Comparison of ENCODE assay signal across 19 cellular contexts in the genomic region with DNA sequence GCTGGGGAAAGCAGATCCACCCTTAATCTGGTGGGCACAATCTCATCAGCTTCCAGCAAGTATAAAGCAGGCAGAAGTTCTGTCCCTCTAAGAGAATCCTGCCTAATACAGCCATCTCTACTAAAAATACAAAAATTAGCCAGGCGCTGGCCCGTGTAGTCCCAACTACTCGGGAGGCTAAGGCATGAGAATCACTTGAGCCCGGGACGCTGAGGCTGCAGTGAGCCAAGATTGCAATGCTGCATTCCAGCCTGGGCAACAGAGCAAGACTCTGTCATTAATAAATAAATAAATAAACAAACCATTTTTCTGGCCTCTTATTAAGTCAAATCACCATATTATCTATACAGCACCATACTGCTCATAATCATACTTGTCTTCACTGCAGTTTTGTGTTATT.
DNase-seq lines count a peak whose midpoint lies in the region; ATAC-seq, FAIRE-seq and TF ChIP-seq lines count a peak whose summit lies in the region.
"Had no signal": no experiment of that assay in that cellular context is flagged by ENCODE, and none has a peak within 500 bp of the region (broad histone marks: within the 10 kb centered on the region; RNA-seq: fewer than 3 reads in every experiment).

No MANE protein-coding gene starts in this region.

- no peak overlapping the region for H3K18ac ChIP-seq in trophoblast cell (ENCODE audit: low read length)

- no peak overlapping the region for H3K4me3 ChIP-seq in AG10803 (ENCODE audit: low read length)
- no peak overlapping the region for H3K4me3 ChIP-seq in HCT116 (replicated peaks in 1 of 2; ENCODE audit: low read depth in 1 of 2, low read length in 2 of 2)
- H3K4me3 ChIP-seq in astrocyte (ENCODE audit: insufficient read depth, low read depth, low read length): no peak overlapping the region
- no peak overlapping the region for H3K4me3 ChIP-seq in trophoblast cell (ENCODE audit: low read depth, low read length)
- no peak overlapping the region for H3K4me3 ChIP-seq in MM.1S (ENCODE audit: low read length)
- no peak overlapping the region for H3K4me3 ChIP-seq in GM23338

- H2AFZ ChIP-seq in HCT116 (ENCODE audit: low read depth, low read length, poor library complexity, severe bottlenecking) (no peak overlapping the region), astrocyte (ENCODE audit: low read depth, low read length) (no peak overlapping the region), trophoblast cell (ENCODE audit: insufficient read depth, low read length, poor library complexity) (no peak overlapping the region), MM.1S (ENCODE audit: low read length) (no peak overlapping the region), GM23338 (no peak overlapping the region)

- no CpG with 5 or more reads among the region's 5 CpGs for WGBS in trophoblast cell (ENCODE audit: extremely low coverage, insufficient coverage, insufficient read length)

- no TSS peak for BruUV-seq in HCT116 (replicated peaks; lab: Mats Ljungman, UMichigan)

- H3K36me3 ChIP-seq in HCT116 (ENCODE audit: control insufficient read depth in 1 of 2, insufficient read depth in 2 of 2, low read length in 2 of 2) (no peaks in the 10 kb centered on the region), astrocyte (ENCODE audit: insufficient read depth, low read length) (no peaks in the 10 kb centered on the region), trophoblast cell (ENCODE audit: control insufficient read depth in 1 of 2, insufficient read depth in 2 of 2, low read length in 2 of 2) (no peaks in the 10 kb centered on the region), MM.1S (replicated peaks; ENCODE audit: insufficient read depth, low read length) (no peaks in the 10 kb centered on the region), GM23338 (ENCODE audit: insufficient read depth) (no peaks in the 10 kb centered on the region)

- no peaks in the 10 kb centered on the region for H3K9me2 ChIP-seq in HCT116 (ENCODE audit: insufficient read depth)
- H3K9me2 ChIP-seq in MM.1S (replicated peaks; ENCODE audit: insufficient read depth, low read length): no peaks in the 10 kb centered on the region
- no peaks in the 10 kb centered on the region for H3K9me2 ChIP-seq in GM23338 (ENCODE audit: insufficient read depth)

- H3K27ac Mint-ChIP-seq in astrocyte (ENCODE audit: unreplicated experiment) (no peak overlapping the region), GM23338 (no peak overlapping the region)
- H3K27ac Mint-ChIP-seq: CD8-positive, alpha-beta T cell had no signal

- H3K27ac ChIP-seq in HCT116 (ENCODE audit: low read depth, low read length): no peak overlapping the region
- no peak overlapping the region for H3K27ac ChIP-seq in astrocyte (ENCODE audit: low read depth, low read length)
- H3K27ac ChIP-seq in trophoblast cell (ENCODE audit: low read depth, low read length): no peak overlapping the region
- H3K27ac ChIP-seq in MM.1S (ENCODE audit: low read length): no peak overlapping the region
- no peak overlapping the region for H3K27ac ChIP-seq in GM23338 (ENCODE audit: low read depth)
- H3K27ac ChIP-seq: HL-60 had no signal

- H3K79me2 ChIP-seq in HCT116 (ENCODE audit: insufficient read depth, low read length): peaks cover 100% of the 10 kb centered on the region
- H3K79me2 ChIP-seq in astrocyte (ENCODE audit: insufficient read depth, low read length): peaks cover 100% of the 10 kb centered on the region
- H3K79me2 ChIP-seq in trophoblast cell (ENCODE audit: control insufficient read depth, insufficient read depth, low read length, poor library complexity): peaks cover 1% of the 10 kb centered on the region
- H3K79me2 ChIP-seq in MM.1S (ENCODE audit: low read length): peaks cover 100% of the 10 kb centered on the region
- peaks cover 99% of the 10 kb centered on the region for H3K79me2 ChIP-seq in GM23338 (replicated peaks; ENCODE audit: insufficient read depth)

- no peak overlapping the region for H2BK12ac ChIP-seq in trophoblast cell (ENCODE audit: low read length)

- H2AK5ac ChIP-seq in trophoblast cell (ENCODE audit: low read length): no peak overlapping the region

- DNase-seq in AG10803 (ENCODE audit: low read depth): peak; percentile 43
- no peak for DNase-seq in HCT116 (ENCODE audit: low read depth, low spot score)
- DNase-seq in astrocyte (ENCODE audit: low read depth): no peak
- peak in 1 of 2 donors; percentile 47 for DNase-seq in trophoblast cell
- DNase-seq in MM.1S: no peak
- DNase-seq in GM23338 (ENCODE audit: low spot score): no peak
- DNase-seq in H54 (ENCODE audit: insufficient read length, low spot score): no peak
- DNase-seq in NCI-H82 (lab: John Stamatoyannopoulos, UW): no peak
- DNase-seq: ACHN; CD8-positive, alpha-beta T cell; DND-41; GOT3; NCI-H1105; NCI-H1930; NCI-H510A; SHP77 treated with DMSO at 0.1 percent for 48 hours had no signal

- H3K14ac ChIP-seq in trophoblast cell (ENCODE audit: low read length): no peak overlapping the region

- no peak for TF ChIP-seq RAD21 in HCT116 (IDR thresholded peaks at IDR 0.05; ENCODE audit: low read depth)

- POLR2A ChIA-PET in HCT116 (lab: Charles Lee): no interaction called here

- RAD21 ChIA-PET in HCT116 (lab: Charles Lee; ENCODE audit: low non-redundant PET in 1 of 2, low total read pairs in 2 of 2, uncharacterized antibody in 2 of 2, unreplicated experiment in 2 of 2): no interaction called here

- intact Hi-C loops in HCT116 (cut with micrococcal nuclease): no loop called here

- H4K8ac ChIP-seq in trophoblast cell (ENCODE audit: low read depth, low read length): no peak overlapping the region

- no peak overlapping the region for H4K12ac ChIP-seq in trophoblast cell (ENCODE audit: low read depth, low read length)

- no peaks in the 10 kb centered on the region for H3K9me3 ChIP-seq in HCT116 (ENCODE audit: control insufficient read depth in 1 of 2, insufficient read depth in 1 of 2, low read depth in 1 of 2, low read length in 2 of 2)
- H3K9me3 ChIP-seq in astrocyte (ENCODE audit: insufficient read depth, low read depth, low read length): no peaks in the 10 kb centered on the region
- H3K9me3 ChIP-seq in trophoblast cell (ENCODE audit: insufficient read depth, low read depth, low read length): no peaks in the 10 kb centered on the region
- no peaks in the 10 kb centered on the region for H3K9me3 ChIP-seq in MM.1S (replicated peaks; ENCODE audit: insufficient read depth, low read length)

- no peak overlapping the region for H4K91ac ChIP-seq in trophoblast cell (ENCODE audit: low read depth, low read length)

- H3K36me3 Mint-ChIP-seq in astrocyte (ENCODE audit: low read depth, unreplicated experiment) (no peaks in the 10 kb centered on the region), GM23338 (ENCODE audit: low read depth) (no peaks in the 10 kb centered on the region)

- no peaks in the 10 kb centered on the region for H3K27me3 Mint-ChIP-seq in astrocyte (ENCODE audit: low read depth, unreplicated experiment)
- no peaks in the 10 kb centered on the region for H3K27me3 Mint-ChIP-seq in GM23338 (ENCODE audit: insufficient read depth, low read depth, poor library complexity)

- H3K4ac ChIP-seq in trophoblast cell (ENCODE audit: low read depth, low read length): peak overlapping the region; percentile 41

- H3K9ac ChIP-seq in HCT116 (ENCODE audit: low read length): no peak overlapping the region
- H3K9ac ChIP-seq in astrocyte (ENCODE audit: low read length): no peak overlapping the region
- no peak overlapping the region for H3K9ac ChIP-seq in trophoblast cell (ENCODE audit: low read length)
- no peak overlapping the region for H3K9ac ChIP-seq in MM.1S (ENCODE audit: low read length)

- H3K79me1 ChIP-seq in trophoblast cell (ENCODE audit: low read length): no peaks in the 10 kb centered on the region

- H3K4me1 ChIP-seq in HCT116 (ENCODE audit: control insufficient read depth in 1 of 2, insufficient read depth in 2 of 2, low read length in 2 of 2) (peaks cover 34 to 59% of the 10 kb centered on the region in 2 experiments), astrocyte (ENCODE audit: insufficient read depth, low read length) (peaks cover 25% of the 10 kb centered on the region), trophoblast cell (ENCODE audit: control insufficient read depth in 1 of 2, insufficient read depth in 2 of 2, low read length in 2 of 2) (peaks cover 2 to 9% of the 10 kb centered on the region in 2 experiments), MM.1S (ENCODE audit: low read length) (peaks cover 5% of the 10 kb centered on the region; the same call in 1 of the 2 replicates), GM23338 (ENCODE audit: insufficient read depth) (peaks cover 24% of the 10 kb centered on the region)

- H2BK5ac ChIP-seq in trophoblast cell (ENCODE audit: low read depth, low read length, poor library complexity): no peak overlapping the region

- peak overlapping the region; percentile 48 for H3K4me2 ChIP-seq in HCT116 (ENCODE audit: low read length)
- H3K4me2 ChIP-seq in astrocyte (ENCODE audit: low read length): no peak overlapping the region
- no peak overlapping the region for H3K4me2 ChIP-seq in trophoblast cell (ENCODE audit: low read length)
- no peak overlapping the region for H3K4me2 ChIP-seq in MM.1S (ENCODE audit: low read depth, low read length)
- H3K4me2 ChIP-seq in GM23338: no peak overlapping the region

- TF ChIP-seq CTCF in AG10803 (conservative IDR thresholded peaks at IDR 0.05; ENCODE audit: low read length): no peak
- no peak for TF ChIP-seq CTCF in HCT116 (IDR thresholded peaks at IDR 0.05 in 2 of 3, conservative IDR thresholded peaks at IDR 0.05 in 1 of 3; ENCODE audit: borderline replicate concordance in 1 of 3, insufficient read depth in 1 of 3, low read depth in 2 of 3, low read length in 2 of 3)
- no peak for TF ChIP-seq CTCF in astrocyte (IDR thresholded peaks at IDR 0.05; ENCODE audit: insufficient read depth, low read depth, low read length)
- no peak for TF ChIP-seq CTCF in MM.1S (IDR thresholded peaks at IDR 0.05; ENCODE audit: low read length)
- TF ChIP-seq CTCF in GM23338 (conservative IDR thresholded peaks at IDR 0.05; ENCODE audit: low read depth in 2 of 2): no peak

- CTCF ChIA-PET in HCT116 (lab: Charles Lee): no interaction called here

- no peaks in the 10 kb centered on the region for H3K27me3 ChIP-seq in HCT116 (ENCODE audit: insufficient read depth, low read length)
- H3K27me3 ChIP-seq in astrocyte (ENCODE audit: insufficient read depth, low read length): no peaks in the 10 kb centered on the region
- no peaks in the 10 kb centered on the region for H3K27me3 ChIP-seq in trophoblast cell (ENCODE audit: insufficient read depth, low read length)
- H3K27me3 ChIP-seq in MM.1S (replicated peaks; ENCODE audit: insufficient read depth, low read length): no peaks in the 10 kb centered on the region
- H3K27me3 ChIP-seq in GM23338 (ENCODE audit: insufficient read depth): no peaks in the 10 kb centered on the region

- H2BK120ac ChIP-seq in trophoblast cell (ENCODE audit: insufficient read depth, low read length, poor library complexity): no peak overlapping the region

- TF ChIP-seq POLR2A in HCT116 (IDR thresholded peaks at IDR 0.05; ENCODE audit: borderline replicate concordance, extremely low read depth, insufficient read depth, insufficient read length) (no peak), H54 (IDR thresholded peaks at IDR 0.05; ENCODE audit: low read depth, low read length) (no peak)

- peaks cover 83% of the 10 kb centered on the region for H4K20me1 ChIP-seq in HCT116 (ENCODE audit: insufficient read depth)
- peaks cover 88% of the 10 kb centered on the region for H4K20me1 ChIP-seq in astrocyte (ENCODE audit: insufficient read depth, low read length)
- H4K20me1 ChIP-seq in MM.1S (ENCODE audit: insufficient read depth, low read length): peaks cover 52% of the 10 kb centered on the region
- H4K20me1 ChIP-seq in GM23338 (replicated peaks; ENCODE audit: insufficient read depth): 0 out of 2 replicates have a peak, but pooled peaks cover 2% of the 10 kb centered on the region

- H3K4me3 Mint-ChIP-seq in astrocyte (ENCODE audit: unreplicated experiment) (peak overlapping the region; percentile 21), GM23338 (no peak overlapping the region)
- H3K4me3 Mint-ChIP-seq: CD8-positive, alpha-beta T cell had no signal

- H3F3A ChIP-seq in MM.1S (ENCODE audit: insufficient read depth, low read length) (no peaks in the 10 kb centered on the region), GM23338 (replicated peaks; ENCODE audit: low read depth) (no peaks in the 10 kb centered on the region)

- ATAC-seq in HCT116 (peak; percentile 25; the same call in 1 of the 2 replicates), GM23338 (no peak)
- ATAC-seq: CD8-positive, alpha-beta T cell had no signal

- H3K4me1 Mint-ChIP-seq in astrocyte (ENCODE audit: low read depth, unreplicated experiment): peaks cover 47% of the 10 kb centered on the region
- H3K4me1 Mint-ChIP-seq in GM23338: peaks cover 22% of the 10 kb centered on the region

- H3K9me3 Mint-ChIP-seq in astrocyte (ENCODE audit: unreplicated experiment) (no peaks in the 10 kb centered on the region), GM23338 (no peaks in the 10 kb centered on the region; the same call in 2 of the 3 replicates)
- H3K9me3 Mint-ChIP-seq: CD8-positive, alpha-beta T cell had no signal

- no peak overlapping the region for H3K23ac ChIP-seq in trophoblast cell (ENCODE audit: low read length)

- FAIRE-seq in astrocyte (lab: Jason Lieb, UNC) (no peak), H54 (lab: Jason Lieb, UNC) (no peak)
- FAIRE-seq: D721Med, RCC 7860 had no signal
